9 cellular contexts compared by ENCODE assay signal in genomic region chr6:142416179-142416578, GRCh38.
DNase-seq lines count a peak whose midpoint lies in the region; ATAC-seq and TF ChIP-seq lines count a peak whose summit lies in the region.
"Had no signal": no experiment of that assay in that cellular context is flagged by ENCODE, and none has a peak within 500 bp of the region (broad histone marks: within the 10 kb centered on the region; RNA-seq: fewer than 3 reads in every experiment).

No MANE protein-coding gene starts in this region.

- ATAC-seq in left lung, result peak; percentile 80
- ATAC-seq in GM21737 (IDR thresholded peaks at IDR 0.05; ENCODE audit: unreplicated experiment), result no peak
- no peak for ATAC-seq in HG03280 (IDR thresholded peaks at IDR 0.05; ENCODE audit: unreplicated experiment)

- H3K36me3 ChIP-seq in left lung, result peaks cover 0 to 6% of the 10 kb centered on the region in 2 donors

- H3K27me3 ChIP-seq in left lung, result no peaks in the 10 kb centered on the region

- H3K27ac ChIP-seq in left lung, result peak overlapping the region in 1 of 2 donors; percentile 65

- DNase-seq in AG08395 (ENCODE audit: low spot score), result peak; percentile 86
- DNase-seq in HS-5 (ENCODE audit: low read depth), result peak; percentile 88
- DNase-seq in brain pericyte (ENCODE audit: low read depth, low spot score), result peak; percentile 53
- DNase-seq in left lung, result peak in 1 of 2 donors; percentile 39
- DNase-seq in NCI-H1930 (lab: John Stamatoyannopoulos, UW), result no peak
- DNase-seq in HT-29 (ENCODE audit: low spot score), result no peak
- DNase-seq: immature natural killer cell had no signal

- no peak overlapping the region for H3K4me3 ChIP-seq in left lung

- no peak for TF ChIP-seq CTCF in left lung (IDR thresholded peaks at IDR 0.05)

- H3K4me1 ChIP-seq in left lung, result no peaks in the 10 kb centered on the region

- H3K9me3 ChIP-seq in left lung, result no peaks in the 10 kb centered on the region

- intact Hi-C loops in left lung (cut with DNase I), result no loop called here

Comparison
In these comparisons a context has a peak if more than half of its experiments do, and no peak if none do; other contexts are left out.
1. DNase-seq: peak in AG08395 (single experiment), HS-5 (single experiment) and brain pericyte (single experiment); none in NCI-H1930 (0 of 2) and HT-29 (single experiment).